Comparison of ENCODE assay signal across 8 cellular contexts in the genomic region with DNA sequence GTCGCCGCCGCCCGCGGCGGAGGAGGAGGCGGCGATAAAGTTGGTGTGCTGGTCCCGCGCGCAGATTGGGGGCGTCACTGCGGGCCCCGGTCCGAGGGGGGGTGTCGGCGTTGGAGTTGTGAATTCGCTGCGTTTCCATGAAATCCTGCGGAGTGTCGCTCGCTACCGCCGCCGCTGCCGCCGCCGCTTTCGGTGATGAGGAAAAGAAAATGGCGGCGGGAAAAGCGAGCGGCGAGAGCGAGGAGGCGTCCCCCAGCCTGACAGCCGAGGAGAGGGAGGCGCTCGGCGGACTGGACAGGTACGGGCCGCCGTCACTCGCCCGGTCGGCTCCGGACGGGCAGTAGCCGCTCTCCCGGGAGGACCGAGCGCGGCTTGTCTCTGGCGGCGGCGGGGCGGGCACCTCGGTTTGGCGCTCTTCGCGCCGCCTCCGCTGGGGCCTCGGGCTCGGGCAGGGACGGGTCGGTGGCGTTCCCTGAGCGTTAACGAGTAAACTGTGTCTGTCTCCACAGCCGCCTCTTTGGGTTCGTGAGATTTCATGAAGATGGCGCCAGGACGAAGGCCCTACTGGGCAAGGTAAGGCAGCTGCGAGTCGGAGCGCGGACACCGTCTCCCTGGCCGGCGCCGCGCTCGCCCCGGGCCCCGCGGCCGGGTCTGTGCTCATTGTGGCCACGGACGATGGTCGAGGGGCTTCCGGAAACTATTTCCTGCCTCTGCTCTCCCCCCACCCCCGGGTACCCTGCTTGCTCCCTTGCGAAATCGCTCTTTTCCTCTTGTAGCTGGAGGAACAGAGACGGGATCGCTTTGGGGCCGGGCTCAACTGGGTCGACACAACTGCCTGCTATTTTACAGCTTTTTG.
DNase-seq lines count a peak whose midpoint lies in the region; ATAC-seq lines count a peak whose summit lies in the region.

No MANE protein-coding gene starts in this region.

- H3K27ac ChIP-seq in layer of hippocampus (ENCODE audit: low read depth, low read length), result peak overlapping the region; percentile 97

- ATAC-seq in GM19023 (IDR thresholded peaks at IDR 0.05; ENCODE audit: unreplicated experiment), result peak; percentile 7

- no peaks in the 10 kb centered on the region for H3K27me3 ChIP-seq in layer of hippocampus (ENCODE audit: control insufficient read depth, insufficient read depth, low read length)

- DNase-seq in AG08395 (ENCODE audit: low spot score) (peak; percentile 45), MV-4-11 (lab: John Stamatoyannopoulos, UW) (peak; percentile 33), cerebellar cortex (ENCODE audit: low spot score) (peak; percentile 21), epidermal melanocyte (ENCODE audit: insufficient read length, low spot score) (no peak)
- peak; percentile 21 for DNase-seq in activated CD4-positive, alpha-beta T cell treated with anti-CD3 and anti-CD28 coated beads for 1 hour
- peak; percentile 27 to 36 for DNase-seq in stimulated activated CD4-positive, alpha-beta T cell treated with anti-CD3 and anti-CD28 coated beads, Interleukin-1b, Interleukin-23, amount 100 ng/mL, for 4 hours (ENCODE audit: low read depth in 2 of 2)
